In genomic region chr3:158702815-158703481, GRCh38 we compare ENCODE assay signal across 17 cellular contexts. TPM values are rescaled to one million over a fixed set of nuclear protein-coding genes. Genes with fewer than 3 reads are reported as not detected.
DNase-seq lines count a peak whose midpoint lies in the region; ATAC-seq and TF ChIP-seq lines count a peak whose summit lies in the region.
"Had no signal": no experiment of that assay in that cellular context is flagged by ENCODE, and none has a peak within 500 bp of the region (broad histone marks: within the 10 kb centered on the region; RNA-seq: fewer than 3 reads in every experiment).

No MANE protein-coding gene starts in this region.

- H3K27me3 ChIP-seq in Panc1 (ENCODE audit: control insufficient read depth, insufficient read depth, low read length) (no peaks in the 10 kb centered on the region), osteoblast (ENCODE audit: insufficient read depth, low read length) (no peaks in the 10 kb centered on the region)
- H3K27me3 ChIP-seq: cardiac muscle cell, right atrium auricular region had no signal

- no peaks in the 10 kb centered on the region for H3K9me3 Mint-ChIP-seq in endothelial cell (ENCODE audit: unreplicated experiment)
- H3K9me3 Mint-ChIP-seq: activated naive CD4-positive, alpha-beta T cell treated with anti-CD3 and anti-CD28 coated beads for 36 hours; effector memory CD8-positive, alpha-beta T cell; neural crest cell had no signal

- no peak; the same call in 1 of the 2 replicates for ATAC-seq in Panc1
- ATAC-seq in HG03469 (IDR thresholded peaks at IDR 0.05; ENCODE audit: unreplicated experiment) = no peak
- ATAC-seq: activated CD4-positive, alpha-beta T cell treated with anti-CD3 and anti-CD28 coated beads for 36 hours; effector memory CD8-positive, alpha-beta T cell; GM12878; HCT116 had no signal

- H2AFZ ChIP-seq in osteoblast (ENCODE audit: low read length) = no peak overlapping the region

- H3K36me3 Mint-ChIP-seq in endothelial cell (ENCODE audit: low read depth, unreplicated experiment) = peaks cover 16% of the 10 kb centered on the region

- H3K4me3 ChIP-seq in Panc1 (ENCODE audit: low read depth in 2 of 2, low read length in 2 of 2) (no peak overlapping the region), osteoblast (ENCODE audit: insufficient read depth, low read length) (peak overlapping the region; percentile 26)
- H3K4me3 ChIP-seq: cardiac muscle cell, GM12878, right atrium auricular region had no signal

- H3K36me3 ChIP-seq in Panc1 (ENCODE audit: control insufficient read depth, insufficient read depth, low read length) (no peaks in the 10 kb centered on the region), osteoblast (ENCODE audit: insufficient read depth, low read length) (peaks cover 12% of the 10 kb centered on the region)
- H3K36me3 ChIP-seq: cardiac muscle cell had no signal

- peaks cover 15% of the 10 kb centered on the region for H3K4me1 ChIP-seq in Panc1 (ENCODE audit: control insufficient read depth, insufficient read depth, low read length)
- H3K4me1 ChIP-seq in osteoblast (ENCODE audit: insufficient read depth, low read length) = peaks cover 39% of the 10 kb centered on the region

- no peaks in the 10 kb centered on the region for H4K20me1 ChIP-seq in osteoblast (ENCODE audit: insufficient read depth, low read length)

- peaks cover 10% of the 10 kb centered on the region for H3K79me2 ChIP-seq in osteoblast (ENCODE audit: insufficient read depth, low read length)

- no peak for TF ChIP-seq CTCF in Panc1 (IDR thresholded peaks at IDR 0.05)
- TF ChIP-seq CTCF in endothelial cell (IDR thresholded peaks at IDR 0.05; ENCODE audit: unreplicated experiment) = no peak
- TF ChIP-seq CTCF in osteoblast (IDR thresholded peaks at IDR 0.05; ENCODE audit: extremely low read depth, low read depth, low read length) = no peak

- CTCF ChIA-PET in Panc1 (lab: Charles Lee) = interaction anchor here (0.5 kb wide), 1 partner anchor 19 kb away, joined by 8 read pairs; no protein-coding TSS in a partner anchor

- peak overlapping the region; percentile 67 for H3K4me2 ChIP-seq in osteoblast (ENCODE audit: insufficient read depth, low read length)

- POLR2A ChIA-PET in Panc1 (lab: Charles Lee) = no interaction called here

- peak overlapping the region; percentile 0 for H3K27ac Mint-ChIP-seq in endothelial cell (ENCODE audit: unreplicated experiment)
- H3K27ac Mint-ChIP-seq: activated CD4-positive, alpha-beta T cell treated with anti-CD3 and anti-CD28 coated beads for 36 hours; activated naive CD4-positive, alpha-beta T cell treated with anti-CD3 and anti-CD28 coated beads for 36 hours had no signal

- no peaks in the 10 kb centered on the region for H3K9me3 ChIP-seq in Panc1 (ENCODE audit: control insufficient read depth, insufficient read depth, low read depth, low read length)
- no peaks in the 10 kb centered on the region for H3K9me3 ChIP-seq in osteoblast (ENCODE audit: low read depth, low read length)
- H3K9me3 ChIP-seq: right atrium auricular region had no signal

- in situ Hi-C loops in Panc1 (cut with HindIII; ENCODE audit: low pct_unique_long_range_greater_than_20kb, low sequenced_read_pairs) = no loop called here
- in situ Hi-C loops in ACHN (cut with HindIII; ENCODE audit: low pct_ligation_motif_present, low pct_unique_long_range_greater_than_20kb, low sequenced_read_pairs) = no loop called here

- intact Hi-C loops in Panc1 (cut with micrococcal nuclease; ENCODE audit: unreplicated experiment) = no loop called here

- H3K27me3 Mint-ChIP-seq in endothelial cell (ENCODE audit: unreplicated experiment) = peaks cover 2% of the 10 kb centered on the region
- H3K27me3 Mint-ChIP-seq: activated CD4-positive, alpha-beta T cell treated with anti-CD3 and anti-CD28 coated beads for 36 hours; effector memory CD8-positive, alpha-beta T cell had no signal

- peak overlapping the region; percentile 15 for H3K4me3 Mint-ChIP-seq in endothelial cell (ENCODE audit: unreplicated experiment)
- H3K4me3 Mint-ChIP-seq: activated CD4-positive, alpha-beta T cell treated with anti-CD3 and anti-CD28 coated beads for 36 hours; activated naive CD4-positive, alpha-beta T cell treated with anti-CD3 and anti-CD28 coated beads for 36 hours; effector memory CD8-positive, alpha-beta T cell; neural crest cell had no signal

- no TSS peak for BruUV-seq in Panc1 (replicated peaks; lab: Mats Ljungman, UMichigan)

- H3K27ac ChIP-seq in Panc1 (ENCODE audit: low read length) (peak overlapping the region; percentile 69; the same call in 1 of the 2 replicates), osteoblast (ENCODE audit: low read depth, low read length) (peak overlapping the region; percentile 95)
- H3K27ac ChIP-seq: cardiac muscle cell, right atrium auricular region had no signal

- H3K4me1 Mint-ChIP-seq in endothelial cell (ENCODE audit: unreplicated experiment) = peaks cover 36% of the 10 kb centered on the region
- H3K4me1 Mint-ChIP-seq: neural crest cell had no signal

- peak; percentile 59 for DNase-seq in Daoy (ENCODE audit: low read depth)
- no peak for DNase-seq in Panc1 (ENCODE audit: low read depth, low spot score)
- no peak for DNase-seq in endothelial cell (ENCODE audit: low spot score)
- no peak for DNase-seq in osteoblast (ENCODE audit: insufficient read length, low spot score, missing footprints)
- DNase-seq in ACHN = no peak
- DNase-seq in NCI-H510A treated with DMSO at 0.1 percent for 48 hours (lab: John Stamatoyannopoulos, UW) = no peak
- DNase-seq: activated CD4-positive, alpha-beta T cell treated with anti-CD3 and anti-CD28 coated beads for 36 hours; activated naive CD4-positive, alpha-beta T cell treated with anti-CD3 and anti-CD28 coated beads for 36 hours; effector memory CD8-positive, alpha-beta T cell; NCI-H82; stimulated activated CD4-positive, alpha-beta T cell treated with anti-CD3 and anti-CD28 coated beads, Interleukin-1b, Interleukin-23, amount 100 ng/mL, for 48 hours had no signal

RNA-seq across cellular contexts. Expression of gene RARRES1, which starts 29.3 kb away (rescaled TPM):
- total RNA-seq in Daoy (2014; rRNA removed; shearing (Covaris generic)) = not detected in 2 replicates
- total RNA-seq in Panc1 (2021; ENCODE audit: unreplicated experiment) (1.3 TPM), endothelial cell (ENCODE audit: unreplicated experiment) (not detected), osteoblast (13.6 and 19.5 TPM in 2 replicates)
- polyA plus RNA-seq in Panc1 (2012; ENCODE audit: insufficient read length) = 0.46 TPM
- total RNA-seq: activated CD4-positive, alpha-beta T cell treated with anti-CD3 and anti-CD28 coated beads for 36 hours; activated naive CD4-positive, alpha-beta T cell treated with anti-CD3 and anti-CD28 coated beads for 36 hours; GM12878 had no signal

RNA-seq across cellular contexts. Expression of gene LXN, which starts 30.5 kb away (rescaled TPM):
- not detected in 2 replicates for total RNA-seq in Daoy (2014; rRNA removed; shearing (Covaris generic))
- 301 TPM for total RNA-seq in Panc1 (2021; ENCODE audit: unreplicated experiment)
- 312 TPM for polyA plus RNA-seq in Panc1 (2012; ENCODE audit: insufficient read length)
- 70.6 TPM for total RNA-seq in endothelial cell (ENCODE audit: unreplicated experiment)
- total RNA-seq in osteoblast = 96.9 and 114 TPM in 2 replicates

RNA-seq across cellular contexts. Expression of gene GFM1, which starts 58.6 kb away (rescaled TPM):
- 58.9 and 71.7 TPM in 2 replicates for total RNA-seq in Daoy (2014; rRNA removed; shearing (Covaris generic))
- 59.3 TPM for total RNA-seq in Panc1 (2021; ENCODE audit: unreplicated experiment)
- 22.7 TPM for polyA plus RNA-seq in Panc1 (2012; ENCODE audit: insufficient read length)
- total RNA-seq in endothelial cell (ENCODE audit: unreplicated experiment) = 71.2 TPM
- 46.9 and 52.5 TPM in 2 replicates for total RNA-seq in osteoblast

Comparison
In these comparisons a context has a peak if more than half of its experiments do, and no peak if none do; other contexts are left out.
1. RNA of gene LXN, which starts 30.5 kb away (total RNA-seq): 301 TPM in Panc1 (single experiment), 96.9 to 114 TPM in osteoblast and 70.6 TPM in endothelial cell (single experiment); not detected in Daoy; every median in the first group is over 10 times any median in the second.